Comparison of ENCODE assay signal across 1 cellular context in genomic region chr5:75568202-75568601, GRCh38.
TF ChIP-seq lines count a peak whose summit lies in the region.

No MANE protein-coding gene starts in this region.

TF ChIP-seq in A549, 52 proteins besides CTCF, POLR2A, EP300 and RAD21:
- no peak for TF ChIP-seq BCL3 (IDR thresholded peaks at IDR 0.05)
- no peak for TF ChIP-seq NPAS2 (CRISPR knock-in tag; IDR thresholded peaks at IDR 0.05; ENCODE audit: borderline replicate concordance)
- TF ChIP-seq FOSB (CRISPR knock-in tag; IDR thresholded peaks at IDR 0.05) = no peak
- TF ChIP-seq FOXS1 (CRISPR knock-in tag; IDR thresholded peaks at IDR 0.05) = no peak
- no peak for TF ChIP-seq CEBPB (IDR thresholded peaks at IDR 0.05)
- TF ChIP-seq RARB (CRISPR knock-in tag; IDR thresholded peaks at IDR 0.05) = no peak
- TF ChIP-seq RFX5 (IDR thresholded peaks at IDR 0.05) = no peak
- no peak for TF ChIP-seq EHMT2 (IDR thresholded peaks at IDR 0.05; ENCODE audit: low read depth)
- TF ChIP-seq KDM5A (IDR thresholded peaks at IDR 0.05) = no peak
- TF ChIP-seq KDM1A (IDR thresholded peaks at IDR 0.05; ENCODE audit: low read depth) = no peak
- TF ChIP-seq HOXA7 (CRISPR knock-in tag; IDR thresholded peaks at IDR 0.05) = no peak
- TF ChIP-seq HDAC2 (IDR thresholded peaks at IDR 0.05) = no peak
- no peak for TF ChIP-seq CBX2 (IDR thresholded peaks at IDR 0.05; ENCODE audit: borderline replicate concordance, low read depth)
- no peak for TF ChIP-seq TFCP2L1 (CRISPR knock-in tag; IDR thresholded peaks at IDR 0.05)
- no peak for TF ChIP-seq CHD4 (IDR thresholded peaks at IDR 0.05; ENCODE audit: borderline replicate concordance)
- no peak for TF ChIP-seq HOXB13 (CRISPR knock-in tag; IDR thresholded peaks at IDR 0.05; ENCODE audit: low read depth)
- TF ChIP-seq HOXB5 (CRISPR knock-in tag; IDR thresholded peaks at IDR 0.05) = no peak
- TF ChIP-seq MAFK (IDR thresholded peaks at IDR 0.05; ENCODE audit: partially characterized antibody) = no peak
